8 cellular contexts compared by ENCODE assay signal in the genomic region with DNA sequence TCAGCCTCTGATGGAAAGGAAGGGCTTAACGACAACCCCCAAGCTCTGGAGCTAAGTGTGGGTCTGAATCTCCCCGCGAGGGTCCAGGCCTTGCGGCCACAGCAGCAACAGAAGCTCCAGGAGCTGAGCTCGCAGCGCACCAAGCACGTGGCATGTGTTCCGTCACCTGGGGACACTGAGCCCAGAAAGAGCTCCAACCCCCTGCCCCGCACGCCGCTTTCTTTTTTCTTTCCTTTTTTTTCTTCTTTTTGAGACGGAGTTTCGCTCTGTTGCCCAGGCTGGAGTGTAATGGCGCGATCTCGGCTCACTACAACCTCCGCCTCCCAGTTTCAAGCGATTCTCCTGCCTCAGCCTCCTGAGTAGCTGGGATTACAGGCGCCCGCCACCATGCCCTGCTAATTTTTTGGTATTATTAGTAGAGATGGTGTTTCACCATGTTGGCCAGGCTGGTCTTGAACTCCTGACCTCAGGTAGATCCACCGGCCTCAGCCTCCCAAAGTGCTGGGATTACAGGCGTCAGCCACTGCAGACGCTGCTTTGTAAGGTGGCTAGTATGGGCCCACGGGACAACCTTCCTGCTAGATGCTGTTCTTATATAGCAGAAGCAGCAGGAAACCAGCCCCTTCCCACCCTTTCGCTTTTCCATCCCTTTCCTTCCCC. TPM values are rescaled to one million over a fixed set of nuclear protein-coding genes. Genes with fewer than 3 reads are reported as not detected.
A peak's percentile ranks its signal among the peaks of the same experiment; 100 is the strongest.
DNase-seq lines count a peak whose midpoint lies in the region; ATAC-seq and TF ChIP-seq lines count a peak whose summit lies in the region.

No MANE protein-coding gene starts in this region.

- peak overlapping the region; percentile 54 to 84 (median 73) for H3K27ac Mint-ChIP-seq in naive thymus-derived CD4-positive, alpha-beta T cell

- H3K27ac ChIP-seq in breast epithelium, result peak overlapping the region; percentile 73 to 92
- peak overlapping the region; percentile 51 for H3K27ac ChIP-seq in naive thymus-derived CD4-positive, alpha-beta T cell (ENCODE audit: low read depth, low read length)

- DNase-seq in AG09309 (ENCODE audit: low read depth) (no peak), breast epithelium (ENCODE audit: low spot score in 2 of 2) (no peak), DMS53 treated with DMSO at 0.1 percent for 48 hours (lab: John Stamatoyannopoulos, UW; ENCODE audit: unreplicated experiment) (no peak), NOMO-1 (lab: John Stamatoyannopoulos, UW; ENCODE audit: unreplicated experiment in 2 of 2) (no peak), activated gamma-delta T cell (lab: John Stamatoyannopoulos, UW) (no peak)
- no peak for DNase-seq in naive thymus-derived CD4-positive, alpha-beta T cell

- H3K4me1 ChIP-seq in breast epithelium, result peaks cover 4 to 8% of the 10 kb centered on the region in 2 donors
- H3K4me1 ChIP-seq in naive thymus-derived CD4-positive, alpha-beta T cell (ENCODE audit: control insufficient read depth in 2 of 2, insufficient read depth in 2 of 2, low read length in 2 of 2), result peaks cover 9 to 12% of the 10 kb centered on the region in 2 donors

- POLR2A ChIA-PET in naive thymus-derived CD4-positive, alpha-beta T cell (lab: Charles Lee), result no interaction called here

- peaks cover 0 to 11% (median 0%) of the 10 kb centered on the region in 5 donors for H3K36me3 Mint-ChIP-seq in naive thymus-derived CD4-positive, alpha-beta T cell

- H3K27me3 ChIP-seq in breast epithelium, result no peaks in the 10 kb centered on the region
- H3K27me3 ChIP-seq in naive thymus-derived CD4-positive, alpha-beta T cell (ENCODE audit: control insufficient read depth in 2 of 2, insufficient read depth in 2 of 2, low read length in 2 of 2), result no peaks in the 10 kb centered on the region

- H3K4me3 ChIP-seq in AG09309 (ENCODE audit: control insufficient read depth, low read depth, low read length), result peak overlapping the region; percentile 32
- H3K4me3 ChIP-seq in breast epithelium, result peak overlapping the region; percentile 20 to 92 (median 83)
- H3K4me3 ChIP-seq in naive thymus-derived CD4-positive, alpha-beta T cell (ENCODE audit: low read length), result peak overlapping the region; percentile 53

- intact Hi-C loops in breast epithelium (cut with DNase I; ENCODE audit: low total_unique reads), result no loop called here
- intact Hi-C loops in naive thymus-derived CD4-positive, alpha-beta T cell (cut with micrococcal nuclease), result loop anchor here (1.0 to 2.0 kb wide), 11 partner anchors 11 to 515 kb away; a partner anchor contains a TSS

- peak overlapping the region; percentile 59 to 93 (median 79) for H3K4me3 Mint-ChIP-seq in naive thymus-derived CD4-positive, alpha-beta T cell

- no peaks in the 10 kb centered on the region for H3K27me3 Mint-ChIP-seq in naive thymus-derived CD4-positive, alpha-beta T cell

- H3K36me3 ChIP-seq in breast epithelium, result no peaks in the 10 kb centered on the region
- peaks cover 0 to 9% (median 0%) of the 10 kb centered on the region in 3 experiments for H3K36me3 ChIP-seq in naive thymus-derived CD4-positive, alpha-beta T cell (ENCODE audit: control insufficient read depth in 2 of 3, insufficient read depth in 3 of 3, low read length in 3 of 3)

- peaks cover 22 to 29% (median 26%) of the 10 kb centered on the region in 7 donors for H3K4me1 Mint-ChIP-seq in naive thymus-derived CD4-positive, alpha-beta T cell

- H3K9me3 Mint-ChIP-seq in naive thymus-derived CD4-positive, alpha-beta T cell, result no peaks in the 10 kb centered on the region

- TF ChIP-seq POLR2A in breast epithelium (IDR thresholded peaks at IDR 0.05), result no peak

- peak; percentile 4 for ATAC-seq in HG02981 (IDR thresholded peaks at IDR 0.05; ENCODE audit: unreplicated experiment)
- ATAC-seq in naive thymus-derived CD4-positive, alpha-beta T cell, result no peak
- no peak for ATAC-seq in GM21825 (IDR thresholded peaks at IDR 0.05; ENCODE audit: unreplicated experiment)

- CTCF ChIA-PET in naive thymus-derived CD4-positive, alpha-beta T cell (lab: Charles Lee), result no interaction called here

- no peak for TF ChIP-seq CTCF in AG09309 (IDR thresholded peaks at IDR 0.05; ENCODE audit: control insufficient read depth, insufficient read depth, low read depth, low read length, missing control alignments)
- TF ChIP-seq CTCF in breast epithelium (IDR thresholded peaks at IDR 0.05), result no peak

- no peaks in the 10 kb centered on the region for H3K9me3 ChIP-seq in breast epithelium
- no peaks in the 10 kb centered on the region for H3K9me3 ChIP-seq in naive thymus-derived CD4-positive, alpha-beta T cell (ENCODE audit: control insufficient read depth in 2 of 3, low read length in 3 of 3)

RNA-seq across cellular contexts. Expression of a gene that starts 0.7 kb away (rescaled TPM):
- total RNA-seq in breast epithelium, result 10 to 100 TPM; 46.4 to 73.4 (median 64.2) TPM
- 10 to 100 TPM; 39.4 to 56.0 (median 43.6) TPM for total RNA-seq in naive thymus-derived CD4-positive, alpha-beta T cell
- 10 to 100 TPM; 33.6 to 55.3 TPM for polyA plus RNA-seq in naive thymus-derived CD4-positive, alpha-beta T cell

RNA-seq across cellular contexts. Expression of a gene that starts 36.1 kb away (rescaled TPM):
- total RNA-seq in breast epithelium, result 10 to 100 TPM; 40.5 to 74.8 (median 59.3) TPM
- total RNA-seq in naive thymus-derived CD4-positive, alpha-beta T cell, result 100 to 1,000 TPM in 1 of 5 experiments, 10 to 100 TPM in 4; 22.7 to 269 (median 59.6) TPM
- 10 to 100 TPM in 1 of 2 donors, 1 to 10 TPM in 1; 5.9 to 11.3 TPM for polyA plus RNA-seq in naive thymus-derived CD4-positive, alpha-beta T cell

Comparison
In these comparisons a context has a peak if more than half of its experiments do, and no peak if none do; other contexts are left out.
1. H3K4me3 ChIP-seq: peak in every context shown above with its lines; median percentile 83 in breast epithelium; 53 in naive thymus-derived CD4-positive, alpha-beta T cell; 32 in AG09309.